ENCODE assay signal across 16 cellular contexts in genomic region chr19:39385629-39386411, GRCh38. TPM values are rescaled to one million over a fixed set of nuclear protein-coding genes. Genes with fewer than 3 reads are reported as not detected.
DNase-seq lines count a peak whose midpoint lies in the region; ATAC-seq and TF ChIP-seq lines count a peak whose summit lies in the region.
"Had no signal": no experiment of that assay in that cellular context is flagged by ENCODE, and none has a peak within 500 bp of the region (broad histone marks: within the 10 kb centered on the region; RNA-seq: fewer than 3 reads in every experiment).

No MANE protein-coding gene starts in this region.

- H3K9ac ChIP-seq in endodermal cell (ENCODE audit: extremely low read depth, low read length, poor library complexity, severe bottlenecking) = no peak overlapping the region

- H3K27ac Mint-ChIP-seq in MCF 10A (ENCODE audit: low read depth, unreplicated experiment) (peak overlapping the region; percentile 54), endodermal cell (peak overlapping the region; percentile 62)
- peak overlapping the region; percentile 60 to 92 for H3K27ac Mint-ChIP-seq in stimulated activated naive CD8-positive, alpha-beta T cell treated with anti-CD3 and anti-CD28 coated beads, Interleukin-15, amount 100 ng/mL, for 72 hours

- in situ Hi-C loops in ACHN (cut with HindIII; ENCODE audit: low pct_ligation_motif_present, low pct_unique_long_range_greater_than_20kb, low sequenced_read_pairs) = no loop called here

- TF ChIP-seq CTCF in MCF 10A (IDR thresholded peaks at IDR 0.05; ENCODE audit: unreplicated experiment) = no peak
- TF ChIP-seq CTCF in breast epithelium (IDR thresholded peaks at IDR 0.05) = no peak
- TF ChIP-seq CTCF in RWPE1 (conservative IDR thresholded peaks at IDR 0.05; ENCODE audit: low read depth) = no peak
- TF ChIP-seq CTCF in endodermal cell (conservative IDR thresholded peaks at IDR 0.05) = no peak
- no peak for TF ChIP-seq CTCF in omental fat pad (IDR thresholded peaks at IDR 0.05)

- H3K4me1 ChIP-seq in breast epithelium (peaks cover 5 to 9% of the 10 kb centered on the region in 2 donors), endodermal cell (ENCODE audit: control insufficient read depth, insufficient read depth, low read length) (peaks cover 7% of the 10 kb centered on the region)

- H3K4me1 Mint-ChIP-seq in MCF 10A (ENCODE audit: insufficient read depth, unreplicated experiment) = peaks cover 14% of the 10 kb centered on the region
- H3K4me1 Mint-ChIP-seq in endodermal cell = peaks cover 9% of the 10 kb centered on the region
- peaks cover 21% of the 10 kb centered on the region for H3K4me1 Mint-ChIP-seq in stimulated activated naive CD8-positive, alpha-beta T cell treated with anti-CD3 and anti-CD28 coated beads, Interleukin-15, amount 100 ng/mL, for 72 hours

- POLR2A ChIA-PET in MCF 10A (lab: Yijun Ruan, JAX) (no interaction called here), RWPE1 (lab: Yijun Ruan, JAX; ENCODE audit: low non-redundant PET) (no interaction called here)

- CTCF ChIA-PET in MCF 10A (lab: Yijun Ruan, JAX) = no interaction called here
- CTCF ChIA-PET in RWPE1 (lab: Yijun Ruan, JAX) = interaction anchor here (0.6 to 1.8 kb wide), 3 partner anchors 12 to 178 kb away, joined by 3 to 8 read pairs (median 4); no protein-coding TSS in a partner anchor

- WGBS in endodermal cell (ENCODE audit: insufficient coverage in 1 of 2, insufficient read length in 1 of 2), 2 experiments = 92 to 94% methylated on average over 13 to 20 of the region's 20 CpGs

- H3K36me3 ChIP-seq in breast epithelium (peaks cover 5% of the 10 kb centered on the region), endodermal cell (ENCODE audit: control insufficient read depth, insufficient read depth, low read length) (peaks cover 83% of the 10 kb centered on the region)

- no peak for ATAC-seq in stimulated activated naive CD8-positive, alpha-beta T cell treated with anti-CD3 and anti-CD28 coated beads, Interleukin-15, amount 100 ng/mL, for 72 hours
- ATAC-seq in omental fat pad (ENCODE audit: low FRiP score) = no peak

- intact Hi-C loops in MCF 10A (cut with micrococcal nuclease) = no loop called here
- intact Hi-C loops in breast epithelium (cut with DNase I; ENCODE audit: low total_unique reads) = no loop called here

- H3K4me3 ChIP-seq in breast epithelium (no peak overlapping the region), endodermal cell (ENCODE audit: low read length) (no peak overlapping the region)
- H3K4me3 ChIP-seq: left ventricle myocardium inferior had no signal

- H3K27me3 ChIP-seq in breast epithelium = no peaks in the 10 kb centered on the region
- H3K27me3 ChIP-seq in endodermal cell (ENCODE audit: control insufficient read depth, insufficient read depth, low read length, poor library complexity, severe bottlenecking) = no peaks in the 10 kb centered on the region

- H3K27ac ChIP-seq in breast epithelium = no peak overlapping the region
- peak overlapping the region; percentile 60 for H3K27ac ChIP-seq in RWPE1
- no peak overlapping the region for H3K27ac ChIP-seq in endodermal cell (ENCODE audit: low read depth, low read length)
- H3K27ac ChIP-seq: left ventricle myocardium inferior, VCaP had no signal

- TF ChIP-seq POLR2A in breast epithelium (IDR thresholded peaks at IDR 0.05) = no peak

- H3K4me3 Mint-ChIP-seq in MCF 10A (ENCODE audit: unreplicated experiment) = no peak overlapping the region
- H3K4me3 Mint-ChIP-seq in endodermal cell = no peak overlapping the region
- no peak overlapping the region for H3K4me3 Mint-ChIP-seq in stimulated activated naive CD8-positive, alpha-beta T cell treated with anti-CD3 and anti-CD28 coated beads, Interleukin-15, amount 100 ng/mL, for 72 hours

- H3K9me3 Mint-ChIP-seq in MCF 10A (ENCODE audit: unreplicated experiment) (no peaks in the 10 kb centered on the region), endodermal cell (no peaks in the 10 kb centered on the region)
- H3K9me3 Mint-ChIP-seq in stimulated activated naive CD8-positive, alpha-beta T cell treated with anti-CD3 and anti-CD28 coated beads, Interleukin-15, amount 100 ng/mL, for 72 hours = no peaks in the 10 kb centered on the region

- H3K36me3 Mint-ChIP-seq in MCF 10A (ENCODE audit: insufficient read depth, unreplicated experiment) (peaks cover 83% of the 10 kb centered on the region), endodermal cell (ENCODE audit: low read depth) (peaks cover 76% of the 10 kb centered on the region)

- H3K27me3 Mint-ChIP-seq in MCF 10A (ENCODE audit: insufficient read depth, unreplicated experiment) = no peaks in the 10 kb centered on the region
- no peaks in the 10 kb centered on the region for H3K27me3 Mint-ChIP-seq in endodermal cell (ENCODE audit: insufficient read depth)
- no peaks in the 10 kb centered on the region for H3K27me3 Mint-ChIP-seq in stimulated activated naive CD8-positive, alpha-beta T cell treated with anti-CD3 and anti-CD28 coated beads, Interleukin-15, amount 100 ng/mL, for 72 hours

- TSS peak; percentile 17 for BruUV-seq in MCF 10A (replicated peaks; lab: Mats Ljungman, UMichigan)

- DNase-seq in MCF 10A (ENCODE audit: unreplicated experiment) (no peak), breast epithelium (ENCODE audit: low spot score in 2 of 2) (no peak), RWPE1 (ENCODE audit: low spot score) (no peak), endodermal cell (no peak), omental fat pad (ENCODE audit: low spot score) (no peak), NCI-H1417 (lab: John Stamatoyannopoulos, UW) (no peak), ACHN (no peak)
- no peak for DNase-seq in stimulated activated naive CD8-positive, alpha-beta T cell treated with anti-CD3 and anti-CD28 coated beads, Interleukin-15, amount 100 ng/mL, for 72 hours
- DNase-seq: DMS 273 treated with DMSO at 0.1 percent for 48 hours; HCEC 1CT; left ventricle myocardium inferior; NCI-H524; nucleus accumbens; OCI-M1; stimulated activated naive CD4-positive, alpha-beta T cell treated with Interleukin-2 at 50 U/mL for 16 hours had no signal

- H3K9me3 ChIP-seq in breast epithelium = no peaks in the 10 kb centered on the region
- H3K9me3 ChIP-seq in endodermal cell (ENCODE audit: control insufficient read depth, low read length) = no peaks in the 10 kb centered on the region
- H3K9me3 ChIP-seq: left ventricle myocardium inferior had no signal

RNA-seq across cellular contexts. Expression of gene PAF1, which starts 5.1 kb away (rescaled TPM):
- total RNA-seq in MCF 10A (2022) (47.0 and 48.5 TPM in 2 replicates), breast epithelium (10 to 100 TPM; 41.3 to 49.5 (median 45.2) TPM), endodermal cell (10 to 100 TPM; 28.4 to 28.8 TPM), omental fat pad (10 to 100 TPM; 29.2 to 60.3 (median 53.3) TPM)
- polyA plus RNA-seq in endodermal cell (2013, experiment 1 of 2) = 40.6 TPM
- 38.7 TPM for polyA plus RNA-seq in endodermal cell (2013, experiment 2 of 2)

RNA-seq across cellular contexts. Expression of gene MED29, which starts 5.4 kb away (rescaled TPM):
- 24.3 and 31.7 TPM in 2 replicates for total RNA-seq in MCF 10A (2022)
- total RNA-seq in breast epithelium = 10 to 100 TPM; 36.6 to 49.5 (median 47.3) TPM
- 10 to 100 TPM; 32.6 to 38.9 TPM for total RNA-seq in endodermal cell
- polyA plus RNA-seq in endodermal cell (2013, experiment 1 of 2) = 26.7 TPM
- 24.1 TPM for polyA plus RNA-seq in endodermal cell (2013, experiment 2 of 2)
- 10 to 100 TPM; 24.5 to 41.3 (median 32.5) TPM for total RNA-seq in omental fat pad

RNA-seq across cellular contexts. Expression of gene ZFP36, which starts 20.8 kb away (rescaled TPM):
- total RNA-seq in MCF 10A (2022) (83.7 and 98.4 TPM in 2 replicates), breast epithelium (100 to 1,000 TPM in 2 of 3 donors, 10 to 100 TPM in 1; 91.7 to 299 (median 143) TPM), endodermal cell (10 to 100 TPM; 16.1 to 23.4 TPM), omental fat pad (100 to 1,000 TPM; 323 to 827 (median 509) TPM)
- 7.8 TPM for polyA plus RNA-seq in endodermal cell (2013, experiment 1 of 2)
- 7.3 TPM for polyA plus RNA-seq in endodermal cell (2013, experiment 2 of 2)

RNA-seq across cellular contexts. Expression of gene PLEKHG2, which starts 26.6 kb away (rescaled TPM):
- total RNA-seq in MCF 10A (2022) (19.2 and 19.6 TPM in 2 replicates), breast epithelium (10 to 100 TPM in 2 of 3 donors, 1 to 10 TPM in 1; 8.0 to 11.8 (median 10.2) TPM), endodermal cell (100 to 1,000 TPM; 127 to 160 TPM), omental fat pad (10 to 100 TPM; 16.5 to 35.3 (median 21.4) TPM)
- 75.4 TPM for polyA plus RNA-seq in endodermal cell (2013, experiment 1 of 2)
- polyA plus RNA-seq in endodermal cell (2013, experiment 2 of 2) = 69.8 TPM

RNA-seq across cellular contexts. Expression of gene SAMD4B, which starts 43.6 kb away (rescaled TPM):
- total RNA-seq in MCF 10A (2022) (65.4 and 94.2 TPM in 2 replicates), breast epithelium (10 to 100 TPM; 57.4 to 65.2 (median 59.7) TPM), endodermal cell (100 to 1,000 TPM; 155 to 159 TPM), omental fat pad (10 to 100 TPM; 55.9 to 87.7 (median 73.2) TPM)
- 136 TPM for polyA plus RNA-seq in endodermal cell (2013, experiment 1 of 2)
- polyA plus RNA-seq in endodermal cell (2013, experiment 2 of 2) = 120 TPM
